In genomic region chr3:106263556-106263955, GRCh38 we compare ENCODE assay signal across 26 cellular contexts.
DNase-seq lines count a peak whose midpoint lies in the region; ATAC-seq and TF ChIP-seq lines count a peak whose summit lies in the region.
"Had no signal": no experiment of that assay in that cellular context is flagged by ENCODE, and none has a peak within 500 bp of the region (broad histone marks: within the 10 kb centered on the region; RNA-seq: fewer than 3 reads in every experiment).

No MANE protein-coding gene starts in this region.

- H3K27me3 ChIP-seq in right lobe of liver, result no peaks in the 10 kb centered on the region
- H3K27me3 ChIP-seq: BLaER1 treated with 17β-estradiol and CSF1 and Interleukin-3, amounts not matched to agents 10 nM and 100 nM had no signal

- intact Hi-C loops in right lobe of liver (cut with DNase I), result no loop called here
- intact Hi-C loops in activated CD4-positive, alpha-beta T cell treated with anti-CD3 and anti-CD28 coated beads for 36 hours (cut with DNase I, micrococcal nuclease), result no loop called here

- H3K36me3 Mint-ChIP-seq in activated CD4-positive, alpha-beta T cell treated with anti-CD3 and anti-CD28 coated beads for 36 hours (ENCODE audit: low read depth), result no peaks in the 10 kb centered on the region
- H3K36me3 Mint-ChIP-seq in stimulated activated memory B cell treated with anti-CD40 and anti-IgM and Interleukin-4, amounts not matched to agents 10 μg/mL and 1 μg/mL and 100 μg/mL, for 72 hours, result peaks cover 9% of the 10 kb centered on the region

- H3K27ac ChIP-seq in right lobe of liver, result no peak overlapping the region
- H3K27ac ChIP-seq: A549; BLaER1 treated with 17β-estradiol and CSF1 and Interleukin-3, amounts not matched to agents 10 nM and 100 nM; HL-60; SK-N-MC had no signal

- DNase-seq in HuH-7 (ENCODE audit: low spot score), result peak; percentile 14
- peak; percentile 0 for DNase-seq in fibroblast of pulmonary artery (ENCODE audit: low read depth)
- no peak for DNase-seq in right lobe of liver
- DNase-seq in activated CD4-positive, alpha-beta T cell treated with anti-CD3 and anti-CD28 coated beads for 36 hours, result no peak
- DNase-seq in NCI-H1417 treated with DMSO at 0.1 percent for 48 hours (lab: John Stamatoyannopoulos, UW), result no peak
- DNase-seq: AML-193; CD4-positive, alpha-beta T cell; EL; GDM1; GOT3; HFFc6; Kasumi-1; NCI-H1105 treated with DMSO at 0.1 percent for 48 hours; NCI-H2029; NCI-H446; NCI-H524 treated with DMSO at 0.1 percent for 48 hours; NCI-H774; SIG-M5 had no signal

- no peaks in the 10 kb centered on the region for H3K36me3 ChIP-seq in right lobe of liver
- H3K36me3 ChIP-seq: BLaER1 treated with 17β-estradiol and CSF1 and Interleukin-3, amounts not matched to agents 10 nM and 100 nM; HAP-1 had no signal

- no peaks in the 10 kb centered on the region for H3K9me3 Mint-ChIP-seq in activated CD4-positive, alpha-beta T cell treated with anti-CD3 and anti-CD28 coated beads for 36 hours (ENCODE audit: low read depth)
- H3K9me3 Mint-ChIP-seq in stimulated activated memory B cell treated with anti-CD40 and anti-IgM and Interleukin-4, amounts not matched to agents 10 μg/mL and 1 μg/mL and 100 μg/mL, for 72 hours, result peaks cover 2% of the 10 kb centered on the region
- H3K9me3 Mint-ChIP-seq: CD4-positive, alpha-beta T cell; HFFc6 had no signal

- POLR2A ChIA-PET in activated CD4-positive, alpha-beta T cell treated with anti-CD3 and anti-CD28 coated beads for 36 hours (lab: Charles Lee), result no interaction called here

- ATAC-seq in right lobe of liver (peak in 3 of 4 donors; percentile 34 to 60 (median 56)), GM19351 (IDR thresholded peaks at IDR 0.05; ENCODE audit: unreplicated experiment) (no peak)
- ATAC-seq in activated CD4-positive, alpha-beta T cell treated with anti-CD3 and anti-CD28 coated beads for 36 hours, result no peak
- no peak for ATAC-seq in stimulated activated memory B cell treated with anti-CD40 and anti-IgM and Interleukin-4, amounts not matched to agents 10 μg/mL and 1 μg/mL and 100 μg/mL, for 72 hours
- ATAC-seq: A549, GM12878 had no signal

- H3K4me3 ChIP-seq in fibroblast of pulmonary artery (replicated peaks; ENCODE audit: low read depth, low read length), result no peak overlapping the region
- no peak overlapping the region for H3K4me3 ChIP-seq in right lobe of liver
- H3K4me3 ChIP-seq: A549; BLaER1 treated with 17β-estradiol and CSF1 and Interleukin-3, amounts not matched to agents 10 nM and 100 nM; GM12878; HAP-1; SK-N-MC had no signal

- TF ChIP-seq CTCF in fibroblast of pulmonary artery (IDR thresholded peaks at IDR 0.05; ENCODE audit: low read length, missing control alignments) (no peak), right lobe of liver (IDR thresholded peaks at IDR 0.05) (no peak)

- H3K9me3 ChIP-seq in right lobe of liver, result no peaks in the 10 kb centered on the region
- H3K9me3 ChIP-seq: A549; BLaER1 treated with 17β-estradiol and CSF1 and Interleukin-3, amounts not matched to agents 10 nM and 100 nM; HAP-1 had no signal

- H3K4me3 Mint-ChIP-seq in activated CD4-positive, alpha-beta T cell treated with anti-CD3 and anti-CD28 coated beads for 36 hours, result no peak overlapping the region
- no peak overlapping the region for H3K4me3 Mint-ChIP-seq in stimulated activated memory B cell treated with anti-CD40 and anti-IgM and Interleukin-4, amounts not matched to agents 10 μg/mL and 1 μg/mL and 100 μg/mL, for 72 hours
- H3K4me3 Mint-ChIP-seq: CD4-positive, alpha-beta T cell; HFFc6 had no signal

- TF ChIP-seq POLR2A in right lobe of liver (IDR thresholded peaks at IDR 0.05), result no peak

- H3K27me3 Mint-ChIP-seq in activated CD4-positive, alpha-beta T cell treated with anti-CD3 and anti-CD28 coated beads for 36 hours, result peaks cover 2% of the 10 kb centered on the region
- no peaks in the 10 kb centered on the region for H3K27me3 Mint-ChIP-seq in stimulated activated memory B cell treated with anti-CD40 and anti-IgM and Interleukin-4, amounts not matched to agents 10 μg/mL and 1 μg/mL and 100 μg/mL, for 72 hours
- H3K27me3 Mint-ChIP-seq: CD4-positive, alpha-beta T cell had no signal

- H3K27ac Mint-ChIP-seq in activated CD4-positive, alpha-beta T cell treated with anti-CD3 and anti-CD28 coated beads for 36 hours, result no peak overlapping the region
- H3K27ac Mint-ChIP-seq in stimulated activated memory B cell treated with anti-CD40 and anti-IgM and Interleukin-4, amounts not matched to agents 10 μg/mL and 1 μg/mL and 100 μg/mL, for 72 hours, result no peak overlapping the region
- H3K27ac Mint-ChIP-seq: CD4-positive, alpha-beta T cell; HFFc6 had no signal

- H3K4me1 Mint-ChIP-seq in activated CD4-positive, alpha-beta T cell treated with anti-CD3 and anti-CD28 coated beads for 36 hours, result peaks cover 4% of the 10 kb centered on the region
- H3K4me1 Mint-ChIP-seq in stimulated activated memory B cell treated with anti-CD40 and anti-IgM and Interleukin-4, amounts not matched to agents 10 μg/mL and 1 μg/mL and 100 μg/mL, for 72 hours, result peaks cover 12% of the 10 kb centered on the region

- H3K4me1 ChIP-seq in right lobe of liver, result peaks cover 0 to 3% (median 0%) of the 10 kb centered on the region in 4 donors
- H3K4me1 ChIP-seq: A549; BLaER1 treated with 17β-estradiol and CSF1 and Interleukin-3, amounts not matched to agents 10 nM and 100 nM; HAP-1 had no signal

- CTCF ChIA-PET in activated CD4-positive, alpha-beta T cell treated with anti-CD3 and anti-CD28 coated beads for 36 hours (lab: Charles Lee), result no interaction called here

Comparison
In these comparisons a context has a peak if more than half of its experiments do, and no peak if none do; other contexts are left out.
1. DNase-seq: peak in HuH-7 (single experiment) and fibroblast of pulmonary artery (single experiment); none in right lobe of liver (0 of 3), activated CD4-positive, alpha-beta T cell treated with anti-CD3 and anti-CD28 coated beads for 36 hours (single experiment) and NCI-H1417 treated with DMSO at 0.1 percent for 48 hours (single experiment).
2. ATAC-seq: peak in right lobe of liver (3 of 4); none in activated CD4-positive, alpha-beta T cell treated with anti-CD3 and anti-CD28 coated beads for 36 hours (single experiment), GM19351 (single experiment) and stimulated activated memory B cell treated with anti-CD40 and anti-IgM and Interleukin-4, amounts not matched to agents 10 μg/mL and 1 μg/mL and 100 μg/mL, for 72 hours (single experiment).